ENCODE assay signal across 8 cellular contexts in the genomic region with DNA sequence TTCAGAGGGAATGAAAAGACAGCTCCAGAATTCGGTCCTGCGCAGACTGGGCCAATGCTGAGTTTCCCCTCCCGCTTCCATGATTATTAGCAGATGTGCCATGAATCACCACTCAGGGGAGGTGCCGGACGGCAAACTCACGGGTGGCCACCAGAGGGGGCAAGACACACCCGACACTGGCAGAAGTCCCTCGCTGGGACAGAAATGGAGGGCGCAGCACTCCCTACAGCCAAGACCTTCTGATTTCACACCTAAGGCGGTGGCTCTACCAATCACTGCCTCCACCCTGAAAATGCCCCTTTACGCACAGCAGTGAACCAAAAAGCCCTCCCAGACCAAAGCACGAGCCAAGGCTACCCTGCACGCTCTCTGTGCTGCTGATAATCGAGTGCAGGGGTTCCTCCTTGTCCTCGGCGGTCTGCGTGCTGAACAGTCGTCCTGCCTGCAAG. TPM values are rescaled to one million over a fixed set of nuclear protein-coding genes. Genes with fewer than 3 reads are reported as not detected.
DNase-seq lines count a peak whose midpoint lies in the region; ATAC-seq and TF ChIP-seq lines count a peak whose summit lies in the region.

No MANE protein-coding gene starts in this region.

- peaks cover 0 to 40% (median 5%) of the 10 kb centered on the region in 9 donors for H3K36me3 ChIP-seq in heart right ventricle
- H3K36me3 ChIP-seq in prostate gland = no peaks in the 10 kb centered on the region
- peaks cover 0 to 32% (median 10%) of the 10 kb centered on the region in 4 donors for H3K36me3 ChIP-seq in upper lobe of left lung

- TF ChIP-seq EP300 in upper lobe of left lung (IDR thresholded peaks at IDR 0.05) = no peak

- peaks cover 37% of the 10 kb centered on the region for H3K36me3 Mint-ChIP-seq in CD4-positive, alpha-beta T cell (ENCODE audit: low read depth)
- H3K36me3 Mint-ChIP-seq in T-helper 17 cell (ENCODE audit: low read depth) = peaks cover 5% of the 10 kb centered on the region

- H3K4me3 Mint-ChIP-seq in CD4-positive, alpha-beta T cell = no peak overlapping the region
- H3K4me3 Mint-ChIP-seq in T-helper 17 cell = no peak overlapping the region

- WGBS in heart right ventricle, 2 donors = 10 to 13% methylated on average over 18 of the region's 18 CpGs
- 23% methylated on average over 18 of the region's 18 CpGs for WGBS in prostate gland
- WGBS in upper lobe of left lung, 2 donors = 28 to 31% methylated on average over 13 to 17 of the region's 18 CpGs

- no peaks in the 10 kb centered on the region for H3K9me3 Mint-ChIP-seq in CD4-positive, alpha-beta T cell

- no peaks in the 10 kb centered on the region for H3K27me3 Mint-ChIP-seq in CD4-positive, alpha-beta T cell
- H3K27me3 Mint-ChIP-seq in T-helper 17 cell = no peaks in the 10 kb centered on the region

- H3K27ac Mint-ChIP-seq in CD4-positive, alpha-beta T cell = peak overlapping the region; percentile 25
- H3K27ac Mint-ChIP-seq in T-helper 17 cell = peak overlapping the region; percentile 34

- H3K4me1 ChIP-seq in heart right ventricle (peaks cover 4 to 24% (median 17%) of the 10 kb centered on the region in 9 donors), prostate gland (replicated peaks) (peaks cover 4% of the 10 kb centered on the region), upper lobe of left lung (peaks cover 6 to 19% (median 7%) of the 10 kb centered on the region in 4 donors)

- no peaks in the 10 kb centered on the region for H3K9me3 ChIP-seq in CD4-positive, alpha-beta T cell (ENCODE audit: control insufficient read depth, low read length)
- no peaks in the 10 kb centered on the region for H3K9me3 ChIP-seq in T-helper 17 cell (ENCODE audit: control insufficient read depth, low read length, poor library complexity, severe bottlenecking)
- H3K9me3 ChIP-seq in heart right ventricle = no peaks in the 10 kb centered on the region
- no peaks in the 10 kb centered on the region for H3K9me3 ChIP-seq in prostate gland
- no peaks in the 10 kb centered on the region for H3K9me3 ChIP-seq in upper lobe of left lung

- peak overlapping the region in 8 of 10 donors; percentile 18 to 51 (median 43) for H3K4me3 ChIP-seq in heart right ventricle
- H3K4me3 ChIP-seq in prostate gland = peak overlapping the region; percentile 5 to 19
- H3K4me3 ChIP-seq in upper lobe of left lung = peak overlapping the region in 3 of 4 donors; percentile 20 to 41 (median 40)

- CTCF ChIA-PET in CD4-positive, alpha-beta T cell (lab: Charles Lee) = interaction anchor here (1.1 to 1.8 kb wide), 4 partner anchors 10 to 564 kb away, joined by 3 to 5 read pairs (median 4); no protein-coding TSS in a partner anchor

- peak; percentile 91 for TF ChIP-seq CTCF in CD4-positive, alpha-beta T cell (IDR thresholded peaks at IDR 0.05)
- peak; percentile 83 to 98 (median 95) for TF ChIP-seq CTCF in heart right ventricle (IDR thresholded peaks at IDR 0.05)
- peak; percentile 81 to 95 (median 92) for TF ChIP-seq CTCF in prostate gland (IDR thresholded peaks at IDR 0.05)
- peak; percentile 90 to 95 (median 94) for TF ChIP-seq CTCF in upper lobe of left lung (IDR thresholded peaks at IDR 0.05)

- H3K4me1 Mint-ChIP-seq in CD4-positive, alpha-beta T cell (ENCODE audit: low read depth) = peaks cover 7% of the 10 kb centered on the region
- peaks cover 16% of the 10 kb centered on the region for H3K4me1 Mint-ChIP-seq in T-helper 17 cell

- ATAC-seq in CD4-positive, alpha-beta T cell (ENCODE audit: poor library complexity) = peak; percentile 99
- peak; percentile 73 for ATAC-seq in GM21737 (IDR thresholded peaks at IDR 0.05; ENCODE audit: unreplicated experiment)
- ATAC-seq in T-helper 17 cell = peak; percentile 99
- peak; percentile 90 to 97 (median 94) for ATAC-seq in heart right ventricle
- peak; percentile 94 to 97 for ATAC-seq in upper lobe of left lung (ENCODE audit: low FRiP score in 2 of 2)

- H3K27me3 ChIP-seq in CD4-positive, alpha-beta T cell (ENCODE audit: control insufficient read depth, insufficient read depth, low read length) = no peaks in the 10 kb centered on the region
- H3K27me3 ChIP-seq in heart right ventricle = no peaks in the 10 kb centered on the region
- no peaks in the 10 kb centered on the region for H3K27me3 ChIP-seq in prostate gland (replicated peaks; ENCODE audit: insufficient read depth)
- no peaks in the 10 kb centered on the region for H3K27me3 ChIP-seq in upper lobe of left lung

- no peak for TF ChIP-seq POLR2A in prostate gland (IDR thresholded peaks at IDR 0.05)
- TF ChIP-seq POLR2A in upper lobe of left lung (IDR thresholded peaks at IDR 0.05) = no peak

- no peak overlapping the region for H3K27ac ChIP-seq in CD4-positive, alpha-beta T cell (ENCODE audit: low read depth, low read length)
- peak overlapping the region in 7 of 10 donors; percentile 7 to 64 (median 53) for H3K27ac ChIP-seq in heart right ventricle
- H3K27ac ChIP-seq in prostate gland = peak overlapping the region in 1 of 2 donors; percentile 36
- peak overlapping the region in 1 of 4 donors; percentile 67 for H3K27ac ChIP-seq in upper lobe of left lung

- POLR2A ChIA-PET in CD4-positive, alpha-beta T cell (lab: Charles Lee) = no interaction called here

- peak; percentile 71 to 84 (median 78) for DNase-seq in CD4-positive, alpha-beta T cell
- DNase-seq in NCI-H128 (lab: John Stamatoyannopoulos, UW; ENCODE audit: unreplicated experiment) (peak; percentile 29), T-helper 17 cell (peak; percentile 62 to 77 (median 66)), amniotic epithelial cell (ENCODE audit: low read depth) (peak; percentile 84), heart right ventricle (peak; percentile 91 to 92), prostate gland (ENCODE audit: low spot score) (peak; percentile 84), upper lobe of left lung (peak; percentile 90 to 92)

- intact Hi-C loops in CD4-positive, alpha-beta T cell (cut with DNase I, micrococcal nuclease) = loop anchor here (1.0 to 5.0 kb wide), 5 partner anchors 27 to 1267 kb away; partner anchors contain the start of genes CREBBP (in 1 of the 2), SEC14L5 (in 1 of the 2) and TRAP1 (in 1 of the 2)
- intact Hi-C loops in heart right ventricle (cut with DNase I) (loop anchor here in 9 of 10 donors (1.0 to 10.0 kb wide), 5 partner anchors 184 to 190 kb away; partner anchors contain the start of gene CREBBP (in 3 of the 9)), prostate gland (cut with DNase I) (loop anchor here (1.0 to 10.0 kb wide), 2 partner anchors 189 to 264 kb away; no protein-coding TSS in a partner anchor)

RNA-seq across cellular contexts. Expression of gene TRAP1, which starts 26.8 kb away (rescaled TPM):
- 10 to 100 TPM; 68.0 to 75.9 TPM for total RNA-seq in CD4-positive, alpha-beta T cell
- total RNA-seq in T-helper 17 cell (10 to 100 TPM; 77.2 to 80.4 TPM), heart right ventricle (100 to 1,000 TPM in 9 of 10 donors, 10 to 100 TPM in 1; 89.3 to 148 (median 128) TPM), prostate gland (10 to 100 TPM; 71.2 to 88.6 TPM), upper lobe of left lung (10 to 100 TPM; 48.0 to 81.7 (median 55.0) TPM)
- 100 to 1,000 TPM in 1 of 2 donors, 10 to 100 TPM in 1; 57.3 to 108 TPM for polyA plus RNA-seq in heart right ventricle

RNA-seq across cellular contexts. Expression of gene DNASE1, which starts 36.0 kb away (rescaled TPM):
- 10 to 100 TPM in 1 of 2 experiments, 1 to 10 TPM in 1; 9.5 to 10.4 TPM for total RNA-seq in CD4-positive, alpha-beta T cell
- total RNA-seq in T-helper 17 cell (10 to 100 TPM; 19.6 to 21.5 TPM), heart right ventricle (10 to 100 TPM in 1 of 10 donors, 1 to 10 TPM in 9; 3.4 to 10.5 (median 7.4) TPM), prostate gland (10 to 100 TPM; 41.9 to 50.6 TPM), upper lobe of left lung (10 to 100 TPM in 4 of 6 donors, 1 to 10 TPM in 2; 6.4 to 34.6 (median 18.7) TPM)
- polyA plus RNA-seq in heart right ventricle = 10 to 100 TPM in 1 of 2 donors, 1 to 10 TPM in 1; 3.3 to 15.9 TPM

Comparison
In these comparisons a context has a peak if more than half of its experiments do, and no peak if none do; other contexts are left out.
1. DNase-seq: peak in every context shown above with its lines; median percentile 92 in heart right ventricle; 91 in upper lobe of left lung; 84 in amniotic epithelial cell; 84 in prostate gland; 78 in CD4-positive, alpha-beta T cell; 66 in T-helper 17 cell; 29 in NCI-H128.